Comparison of ENCODE assay signal across 32 cellular contexts in genomic region chr7:87364246-87364645, GRCh38.
"Had no signal": no experiment of that assay in that cellular context is flagged by ENCODE, and none has a peak within 500 bp of the region (broad histone marks: within the 10 kb centered on the region; RNA-seq: fewer than 3 reads in every experiment).

No MANE protein-coding gene starts in this region.

- H3K4me3 Mint-ChIP-seq: naive thymus-derived CD4-positive, alpha-beta T cell; natural killer cell; nephron; stimulated activated memory B cell treated with anti-CD40 and anti-IgM and Interleukin-4, amounts not matched to agents 10 μg/mL and 1 μg/mL and 100 μg/mL, for 72 hours; stimulated activated naive CD8-positive, alpha-beta T cell treated with anti-CD3 and anti-CD28 coated beads, Interleukin-15, amount 100 ng/mL, for 72 hours; type B pancreatic cell had no signal

- H3K4me2 ChIP-seq: smooth muscle cell had no signal

- H3K36me3 ChIP-seq: neutrophil, ovary, uterus had no signal

- H3K4me1 Mint-ChIP-seq: natural killer cell; nephron; stimulated activated memory B cell treated with anti-CD40 and anti-IgM and Interleukin-4, amounts not matched to agents 10 μg/mL and 1 μg/mL and 100 μg/mL, for 72 hours; stimulated activated naive CD8-positive, alpha-beta T cell treated with anti-CD3 and anti-CD28 coated beads, Interleukin-15, amount 100 ng/mL, for 72 hours had no signal

- H3K27me3 Mint-ChIP-seq: naive thymus-derived CD4-positive, alpha-beta T cell; progenitor cell of endocrine pancreas; stimulated activated memory B cell treated with anti-CD40 and anti-IgM and Interleukin-4, amounts not matched to agents 10 μg/mL and 1 μg/mL and 100 μg/mL, for 72 hours; stimulated activated naive CD8-positive, alpha-beta T cell treated with anti-CD3 and anti-CD28 coated beads, Interleukin-15, amount 100 ng/mL, for 72 hours; type B pancreatic cell had no signal

- H2AFZ ChIP-seq: parathyroid adenoma had no signal

- H3K4me3 ChIP-seq: ovary, psoas muscle, skin epidermis, smooth muscle cell, spleen, suprapubic skin, testis, tibial artery, transverse colon, upper lobe of right lung, uterus had no signal

- H3K27ac ChIP-seq: neutrophil, ovary, parathyroid adenoma, psoas muscle, skin epidermis, spleen, suprapubic skin, testis, tibial artery, transverse colon, upper lobe of right lung, uterus had no signal

- DNase-seq: naive thymus-derived CD4-positive, alpha-beta T cell; natural killer cell; nucleus accumbens; ovary; posterior cingulate gyrus; psoas muscle; right cardiac atrium; spleen; stimulated activated CD4-positive, alpha-beta T cell treated with anti-CD3 and anti-CD28 coated beads, Interleukin-12 subunit alpha, Interleukin-12 subunit beta, amount 100 ng/mL, for 4 hours; stimulated activated CD4-positive, alpha-beta T cell treated with anti-CD3 and anti-CD28 coated beads, Interleukin-1b, Interleukin-23, amount 100 ng/mL, for 48 hours; stimulated activated CD4-positive, alpha-beta T cell treated with anti-CD3 and anti-CD28 coated beads, Interleukin-4, amount 100 ng/mL, for 1 hour; stimulated activated CD4-positive, alpha-beta T cell treated with anti-CD3 and anti-CD28 coated beads, Interleukin-4, amount 100 ng/mL, for 4 hours; stimulated activated CD8-positive, alpha-beta memory T cell treated with anti-CD3 and anti-CD28 coated beads, Interleukin-4, amount 100 ng/mL, for 48 hours; stimulated activated naive CD4-positive, alpha-beta T cell; stimulated activated naive CD8-positive, alpha-beta T cell treated with anti-CD3 and anti-CD28 coated beads, Interleukin-15, amount 100 ng/mL, for 72 hours; stimulated activated naive CD8-positive, alpha-beta T cell treated with anti-CD3 and anti-CD28 coated beads, Interleukin-15, Interleukin-2, amounts not matched to agents 100 U/mL and 50 U/mL, for 24 hours; substantia nigra; testis; tibial artery; transverse colon; upper lobe of right lung; uterus had no signal

- ATAC-seq: naive thymus-derived CD4-positive, alpha-beta T cell; natural killer cell; psoas muscle; right cardiac atrium; sciatic nerve; stimulated activated memory B cell treated with anti-CD40 and anti-IgM and Interleukin-4, amounts not matched to agents 10 μg/mL and 1 μg/mL and 100 μg/mL, for 72 hours; stimulated activated naive CD8-positive, alpha-beta T cell treated with anti-CD3 and anti-CD28 coated beads, Interleukin-15, amount 100 ng/mL, for 72 hours; stimulated activated naive CD8-positive, alpha-beta T cell treated with anti-CD3 and anti-CD28 coated beads, Interleukin-15, Interleukin-2, amounts not matched to agents 100 U/mL and 50 U/mL, for 24 hours; upper lobe of right lung had no signal

- H3K27ac Mint-ChIP-seq: naive thymus-derived CD4-positive, alpha-beta T cell; natural killer cell; nephron; progenitor cell of endocrine pancreas; stimulated activated memory B cell treated with anti-CD40 and anti-IgM and Interleukin-4, amounts not matched to agents 10 μg/mL and 1 μg/mL and 100 μg/mL, for 72 hours; stimulated activated naive CD8-positive, alpha-beta T cell treated with anti-CD3 and anti-CD28 coated beads, Interleukin-15, amount 100 ng/mL, for 72 hours; type B pancreatic cell had no signal

- H3K4me1 ChIP-seq: parathyroid adenoma, spleen, suprapubic skin, testis, tibial artery, transverse colon, upper lobe of right lung, uterus had no signal

- H3K79me2 ChIP-seq: parathyroid adenoma had no signal

- H3K27me3 ChIP-seq: neutrophil, ovary, spleen, suprapubic skin, testis, tibial artery, transverse colon, upper lobe of right lung, uterus had no signal

- H3K9me3 Mint-ChIP-seq: naive thymus-derived CD4-positive, alpha-beta T cell; natural killer cell; nephron; stimulated activated memory B cell treated with anti-CD40 and anti-IgM and Interleukin-4, amounts not matched to agents 10 μg/mL and 1 μg/mL and 100 μg/mL, for 72 hours; stimulated activated naive CD8-positive, alpha-beta T cell treated with anti-CD3 and anti-CD28 coated beads, Interleukin-15, amount 100 ng/mL, for 72 hours; type B pancreatic cell had no signal

- H3K9ac ChIP-seq: parathyroid adenoma had no signal

- H3K36me3 Mint-ChIP-seq: natural killer cell; stimulated activated memory B cell treated with anti-CD40 and anti-IgM and Interleukin-4, amounts not matched to agents 10 μg/mL and 1 μg/mL and 100 μg/mL, for 72 hours; type B pancreatic cell had no signal

- H3K9me3 ChIP-seq: neutrophil, ovary, psoas muscle, spleen, suprapubic skin, testis, tibial artery, transverse colon, upper lobe of right lung, uterus had no signal
